17 cellular contexts compared by ENCODE assay signal in the genomic region with DNA sequence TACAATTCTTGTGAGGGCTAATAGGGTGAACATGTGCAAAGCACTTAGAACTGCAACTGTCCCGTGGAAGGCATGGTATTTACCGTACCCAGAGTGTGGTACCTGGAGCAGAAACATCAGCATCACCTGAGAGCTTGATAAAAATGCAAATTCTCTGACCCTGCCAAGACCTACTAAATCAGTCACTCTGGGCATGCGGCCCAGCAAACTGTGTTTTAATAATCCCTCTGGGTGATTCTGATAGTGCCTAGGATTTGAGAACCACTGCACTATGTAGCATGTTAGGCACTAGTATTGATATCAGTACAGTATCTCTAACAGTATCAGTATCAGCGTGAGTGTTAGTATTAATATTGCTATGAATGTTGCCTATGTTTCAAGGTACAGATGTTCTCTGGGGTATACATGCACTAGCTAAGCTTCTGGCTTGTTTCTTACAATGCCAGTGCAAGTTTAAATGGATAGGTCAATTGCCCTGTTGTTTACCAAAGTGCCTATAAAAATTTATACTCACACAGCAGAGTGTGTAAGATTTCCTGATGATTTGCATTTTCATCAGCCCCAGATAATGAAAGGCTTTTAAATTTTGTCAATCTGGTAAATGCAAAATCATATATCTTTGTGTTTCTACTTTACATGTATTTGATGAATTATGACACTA.
DNase-seq lines count a peak whose midpoint lies in the region; ATAC-seq and TF ChIP-seq lines count a peak whose summit lies in the region.
"Had no signal": no experiment of that assay in that cellular context is flagged by ENCODE, and none has a peak within 500 bp of the region (broad histone marks: within the 10 kb centered on the region; RNA-seq: fewer than 3 reads in every experiment).

No MANE protein-coding gene starts in this region.

- peak overlapping the region; percentile 2 for H2AFZ ChIP-seq in HCT116 (ENCODE audit: low read depth, low read length, poor library complexity, severe bottlenecking)
- H2AFZ ChIP-seq: GM23248 had no signal

- H3K27me3 ChIP-seq in DOHH2 (ENCODE audit: control insufficient read depth, low read length) = no peaks in the 10 kb centered on the region
- H3K27me3 ChIP-seq in HCT116 (ENCODE audit: insufficient read depth, low read length) = no peaks in the 10 kb centered on the region
- no peaks in the 10 kb centered on the region for H3K27me3 ChIP-seq in CD4-positive, alpha-beta memory T cell (ENCODE audit: insufficient read depth, low read length)
- no peaks in the 10 kb centered on the region for H3K27me3 ChIP-seq in lower lobe of right lung (ENCODE audit: low read depth)
- H3K27me3 ChIP-seq: BLaER1 had no signal

- intact Hi-C loops in HCT116 (cut with micrococcal nuclease) (no loop called here), lower lobe of right lung (cut with DNase I) (no loop called here)
- intact Hi-C loops in CD4-positive, alpha-beta memory T cell (cut with micrococcal nuclease) = no loop called here

- BruUV-seq in HCT116 (replicated peaks; lab: Mats Ljungman, UMichigan) = no TSS peak

- no peak overlapping the region for H3K4me3 Mint-ChIP-seq in stimulated activated effector memory CD8-positive, alpha-beta T cell treated with anti-CD3 and anti-CD28 coated beads, Interleukin-12 subunit alpha, Interleukin-12 subunit beta, amount 100 ng/mL, for 72 hours
- H3K4me3 Mint-ChIP-seq in CD4-positive, alpha-beta memory T cell = no peak overlapping the region

- H3K9me2 ChIP-seq in DOHH2 (replicated peaks; ENCODE audit: control insufficient read depth, low read length) (no peaks in the 10 kb centered on the region), HCT116 (ENCODE audit: insufficient read depth) (peaks cover 3% of the 10 kb centered on the region; the same call in 1 of the 2 replicates)

- H3K36me3 Mint-ChIP-seq in stimulated activated effector memory CD8-positive, alpha-beta T cell treated with anti-CD3 and anti-CD28 coated beads, Interleukin-12 subunit alpha, Interleukin-12 subunit beta, amount 100 ng/mL, for 72 hours = no peaks in the 10 kb centered on the region
- H3K36me3 Mint-ChIP-seq in CD4-positive, alpha-beta memory T cell = no peaks in the 10 kb centered on the region

- peaks cover 18% of the 10 kb centered on the region for H3K4me1 Mint-ChIP-seq in stimulated activated effector memory CD8-positive, alpha-beta T cell treated with anti-CD3 and anti-CD28 coated beads, Interleukin-12 subunit alpha, Interleukin-12 subunit beta, amount 100 ng/mL, for 72 hours
- no peaks in the 10 kb centered on the region for H3K4me1 Mint-ChIP-seq in CD4-positive, alpha-beta memory T cell

- H4K20me1 ChIP-seq in DOHH2 (ENCODE audit: control insufficient read depth, insufficient read depth, low read depth, low read length) = no peaks in the 10 kb centered on the region
- H4K20me1 ChIP-seq in HCT116 (ENCODE audit: insufficient read depth) = no peaks in the 10 kb centered on the region
- H4K20me1 ChIP-seq: BLaER1 had no signal

- no peak for TF ChIP-seq POLR2A in HCT116 (IDR thresholded peaks at IDR 0.05; ENCODE audit: borderline replicate concordance, extremely low read depth, insufficient read depth, insufficient read length)

- CTCF ChIA-PET in HCT116 (lab: Charles Lee) = no interaction called here
- CTCF ChIA-PET in CD4-positive, alpha-beta memory T cell (lab: Charles Lee; ENCODE audit: partially characterized antibody) = no interaction called here

- H3K27ac ChIP-seq in DOHH2 (ENCODE audit: low read depth, low read length) (no peak overlapping the region), HCT116 (ENCODE audit: low read depth, low read length) (no peak overlapping the region), lower lobe of right lung (no peak overlapping the region)
- H3K27ac ChIP-seq in CD4-positive, alpha-beta memory T cell (ENCODE audit: low read depth, low read length) = no peak overlapping the region
- H3K27ac ChIP-seq: BLaER1, GM23248 had no signal

- H3K4me3 ChIP-seq in DOHH2 (ENCODE audit: low read length) (no peak overlapping the region), HCT116 (replicated peaks in 1 of 2; ENCODE audit: low read depth in 1 of 2, low read length in 2 of 2) (no peak overlapping the region), lower lobe of right lung (no peak overlapping the region)
- H3K4me3 ChIP-seq in CD4-positive, alpha-beta memory T cell (ENCODE audit: low read length in 2 of 2) = no peak overlapping the region
- H3K4me3 ChIP-seq: BLaER1, GM23248 had no signal

- no peaks in the 10 kb centered on the region for H3K27me3 Mint-ChIP-seq in CD4-positive, alpha-beta memory T cell
- H3K27me3 Mint-ChIP-seq: IgD-negative memory B cell had no signal

- H3K4me2 ChIP-seq in DOHH2 (ENCODE audit: low read length) = peak overlapping the region; percentile 29
- H3K4me2 ChIP-seq in HCT116 (ENCODE audit: low read length) = no peak overlapping the region
- H3K4me2 ChIP-seq: BLaER1 had no signal

- RAD21 ChIA-PET in HCT116 (lab: Charles Lee; ENCODE audit: low non-redundant PET in 1 of 2, low total read pairs in 2 of 2, uncharacterized antibody in 2 of 2, unreplicated experiment in 2 of 2) = no interaction called here

- TF ChIP-seq RAD21 in HCT116 (IDR thresholded peaks at IDR 0.05; ENCODE audit: low read depth) = no peak

- no peak for ATAC-seq in HCT116
- peak; percentile 58 for ATAC-seq in stimulated activated effector memory CD8-positive, alpha-beta T cell treated with anti-CD3 and anti-CD28 coated beads, Interleukin-12 subunit alpha, Interleukin-12 subunit beta, amount 100 ng/mL, for 72 hours
- ATAC-seq in lower lobe of right lung = no peak

- no peaks in the 10 kb centered on the region for H3K9me3 Mint-ChIP-seq in stimulated activated effector memory CD8-positive, alpha-beta T cell treated with anti-CD3 and anti-CD28 coated beads, Interleukin-12 subunit alpha, Interleukin-12 subunit beta, amount 100 ng/mL, for 72 hours
- H3K9me3 Mint-ChIP-seq in CD4-positive, alpha-beta memory T cell = peaks cover 0 to 2% (median under 1%) of the 10 kb centered on the region in 8 donors

- H3K9me3 ChIP-seq in DOHH2 (ENCODE audit: control insufficient read depth, insufficient read depth, low read length) = no peaks in the 10 kb centered on the region
- no peaks in the 10 kb centered on the region for H3K9me3 ChIP-seq in HCT116 (ENCODE audit: control insufficient read depth in 1 of 2, insufficient read depth in 1 of 2, low read depth in 1 of 2, low read length in 2 of 2)
- H3K9me3 ChIP-seq in CD4-positive, alpha-beta memory T cell (ENCODE audit: control insufficient read depth in 1 of 2, low read length in 2 of 2) = no peaks in the 10 kb centered on the region
- H3K9me3 ChIP-seq in lower lobe of right lung = no peaks in the 10 kb centered on the region
- H3K9me3 ChIP-seq: BLaER1 had no signal

- no peaks in the 10 kb centered on the region for H3K36me3 ChIP-seq in DOHH2 (ENCODE audit: control insufficient read depth, low read length)
- no peaks in the 10 kb centered on the region for H3K36me3 ChIP-seq in HCT116 (ENCODE audit: control insufficient read depth in 1 of 2, insufficient read depth in 2 of 2, low read length in 2 of 2)
- no peaks in the 10 kb centered on the region for H3K36me3 ChIP-seq in CD4-positive, alpha-beta memory T cell (ENCODE audit: insufficient read depth, low read length)
- no peaks in the 10 kb centered on the region for H3K36me3 ChIP-seq in lower lobe of right lung
- H3K36me3 ChIP-seq: BLaER1 had no signal

- H3K79me2 ChIP-seq in DOHH2 (ENCODE audit: control insufficient read depth, low read length) (no peaks in the 10 kb centered on the region), HCT116 (ENCODE audit: insufficient read depth, low read length) (no peaks in the 10 kb centered on the region)

- TF ChIP-seq CTCF in DOHH2 (IDR thresholded peaks at IDR 0.05; ENCODE audit: low read depth, low read length, poor library complexity, severe bottlenecking) = no peak
- no peak for TF ChIP-seq CTCF in HCT116 (IDR thresholded peaks at IDR 0.05 in 2 of 3, conservative IDR thresholded peaks at IDR 0.05 in 1 of 3; ENCODE audit: borderline replicate concordance in 1 of 3, insufficient read depth in 1 of 3, low read depth in 2 of 3, low read length in 2 of 3)
- no peak for TF ChIP-seq CTCF in lower lobe of right lung (IDR thresholded peaks at IDR 0.05)

- DNase-seq in HCT116 (ENCODE audit: low read depth, low spot score) (no peak), cerebellar cortex (ENCODE audit: low spot score) (peak; percentile 56), iPS-NIHi11 (ENCODE audit: low spot score) (no peak), A172 (ENCODE audit: low spot score) (no peak), lower lobe of right lung (no peak)
- DNase-seq in stimulated activated effector memory CD8-positive, alpha-beta T cell treated with anti-CD3 and anti-CD28 coated beads, Interleukin-12 subunit alpha, Interleukin-12 subunit beta, amount 100 ng/mL, for 72 hours (ENCODE audit: low spot score in 2 of 2) = no peak
- no peak for DNase-seq in CD4-positive, alpha-beta memory T cell
- DNase-seq: AML-193, Calu3, DMS153, DMS79 treated with DMSO at 0.1 percent for 48 hours, GF-D8, GM23248, KG1 had no signal

- H3K4me1 ChIP-seq in DOHH2 (ENCODE audit: control insufficient read depth, low read length) (peaks cover 22% of the 10 kb centered on the region), HCT116 (ENCODE audit: control insufficient read depth in 1 of 2, insufficient read depth in 2 of 2, low read length in 2 of 2) (no peaks in the 10 kb centered on the region), lower lobe of right lung (no peaks in the 10 kb centered on the region)
- no peaks in the 10 kb centered on the region for H3K4me1 ChIP-seq in CD4-positive, alpha-beta memory T cell (ENCODE audit: insufficient read depth, low read length)
- H3K4me1 ChIP-seq: BLaER1 had no signal

- no peak overlapping the region for H3K9ac ChIP-seq in HCT116 (ENCODE audit: low read length)
- H3K9ac ChIP-seq: BLaER1, GM23248 had no signal

- no peak overlapping the region for H3K27ac Mint-ChIP-seq in stimulated activated effector memory CD8-positive, alpha-beta T cell treated with anti-CD3 and anti-CD28 coated beads, Interleukin-12 subunit alpha, Interleukin-12 subunit beta, amount 100 ng/mL, for 72 hours
- no peak overlapping the region for H3K27ac Mint-ChIP-seq in CD4-positive, alpha-beta memory T cell
- H3K27ac Mint-ChIP-seq: IgD-negative memory B cell had no signal

- POLR2A ChIA-PET in HCT116 (lab: Charles Lee) = no interaction called here
- POLR2A ChIA-PET in CD4-positive, alpha-beta memory T cell (lab: Charles Lee; ENCODE audit: partially characterized antibody) = no interaction called here

- no peaks in the 10 kb centered on the region for H3F3A ChIP-seq in DOHH2 (ENCODE audit: control insufficient read depth, insufficient read depth)

TF ChIP-seq in HCT116, 20 proteins besides CTCF, POLR2A, EP300 and RAD21 (continues in another document):
- TF ChIP-seq EGR1 (IDR thresholded peaks at IDR 0.05; ENCODE audit: low read depth) = no peak
- no peak for TF ChIP-seq ZFX (IDR thresholded peaks at IDR 0.05)
- no peak for TF ChIP-seq SIN3A (IDR thresholded peaks at IDR 0.05; ENCODE audit: low read depth)
- TF ChIP-seq, protein P1, sequence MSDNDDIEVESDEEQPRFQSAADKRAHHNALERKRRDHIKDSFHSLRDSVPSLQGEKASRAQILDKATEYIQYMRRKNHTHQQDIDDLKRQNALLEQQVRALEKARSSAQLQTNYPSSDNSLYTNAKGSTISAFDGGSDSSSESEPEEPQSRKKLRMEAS (IDR thresholded peaks at IDR 0.05) = no peak
- no peak for TF ChIP-seq SP1 (IDR thresholded peaks at IDR 0.05; ENCODE audit: low read depth)
- TF ChIP-seq SRF (IDR thresholded peaks at IDR 0.05; ENCODE audit: low read depth) = no peak
